1 cellular context compared by ENCODE assay signal in the genomic region with DNA sequence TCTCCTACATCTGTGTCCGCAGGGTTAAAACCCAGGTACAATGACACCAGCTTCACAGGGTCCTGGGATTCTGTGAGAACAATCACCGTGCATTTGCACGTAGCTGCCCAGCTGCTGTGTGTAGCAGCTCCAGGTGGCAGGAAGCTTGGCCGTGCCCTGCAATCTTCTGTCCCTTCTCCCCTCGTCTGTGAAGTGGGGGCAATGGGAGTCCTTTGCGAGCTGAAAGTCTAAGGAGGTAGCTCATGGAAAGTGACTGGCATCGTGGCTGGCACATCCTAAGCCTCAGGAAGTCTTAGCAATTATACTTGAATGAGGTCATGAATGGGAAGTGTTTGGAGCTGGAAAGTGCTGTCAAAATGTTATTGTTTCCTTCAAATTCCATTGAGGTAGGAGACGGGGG.
TF ChIP-seq lines count a peak whose summit lies in the region.

No MANE protein-coding gene starts in this region.

TF ChIP-seq in GM23338, 12 proteins besides CTCF, POLR2A, EP300 and RAD21 (continued from another document):
- TF ChIP-seq, protein P1, sequence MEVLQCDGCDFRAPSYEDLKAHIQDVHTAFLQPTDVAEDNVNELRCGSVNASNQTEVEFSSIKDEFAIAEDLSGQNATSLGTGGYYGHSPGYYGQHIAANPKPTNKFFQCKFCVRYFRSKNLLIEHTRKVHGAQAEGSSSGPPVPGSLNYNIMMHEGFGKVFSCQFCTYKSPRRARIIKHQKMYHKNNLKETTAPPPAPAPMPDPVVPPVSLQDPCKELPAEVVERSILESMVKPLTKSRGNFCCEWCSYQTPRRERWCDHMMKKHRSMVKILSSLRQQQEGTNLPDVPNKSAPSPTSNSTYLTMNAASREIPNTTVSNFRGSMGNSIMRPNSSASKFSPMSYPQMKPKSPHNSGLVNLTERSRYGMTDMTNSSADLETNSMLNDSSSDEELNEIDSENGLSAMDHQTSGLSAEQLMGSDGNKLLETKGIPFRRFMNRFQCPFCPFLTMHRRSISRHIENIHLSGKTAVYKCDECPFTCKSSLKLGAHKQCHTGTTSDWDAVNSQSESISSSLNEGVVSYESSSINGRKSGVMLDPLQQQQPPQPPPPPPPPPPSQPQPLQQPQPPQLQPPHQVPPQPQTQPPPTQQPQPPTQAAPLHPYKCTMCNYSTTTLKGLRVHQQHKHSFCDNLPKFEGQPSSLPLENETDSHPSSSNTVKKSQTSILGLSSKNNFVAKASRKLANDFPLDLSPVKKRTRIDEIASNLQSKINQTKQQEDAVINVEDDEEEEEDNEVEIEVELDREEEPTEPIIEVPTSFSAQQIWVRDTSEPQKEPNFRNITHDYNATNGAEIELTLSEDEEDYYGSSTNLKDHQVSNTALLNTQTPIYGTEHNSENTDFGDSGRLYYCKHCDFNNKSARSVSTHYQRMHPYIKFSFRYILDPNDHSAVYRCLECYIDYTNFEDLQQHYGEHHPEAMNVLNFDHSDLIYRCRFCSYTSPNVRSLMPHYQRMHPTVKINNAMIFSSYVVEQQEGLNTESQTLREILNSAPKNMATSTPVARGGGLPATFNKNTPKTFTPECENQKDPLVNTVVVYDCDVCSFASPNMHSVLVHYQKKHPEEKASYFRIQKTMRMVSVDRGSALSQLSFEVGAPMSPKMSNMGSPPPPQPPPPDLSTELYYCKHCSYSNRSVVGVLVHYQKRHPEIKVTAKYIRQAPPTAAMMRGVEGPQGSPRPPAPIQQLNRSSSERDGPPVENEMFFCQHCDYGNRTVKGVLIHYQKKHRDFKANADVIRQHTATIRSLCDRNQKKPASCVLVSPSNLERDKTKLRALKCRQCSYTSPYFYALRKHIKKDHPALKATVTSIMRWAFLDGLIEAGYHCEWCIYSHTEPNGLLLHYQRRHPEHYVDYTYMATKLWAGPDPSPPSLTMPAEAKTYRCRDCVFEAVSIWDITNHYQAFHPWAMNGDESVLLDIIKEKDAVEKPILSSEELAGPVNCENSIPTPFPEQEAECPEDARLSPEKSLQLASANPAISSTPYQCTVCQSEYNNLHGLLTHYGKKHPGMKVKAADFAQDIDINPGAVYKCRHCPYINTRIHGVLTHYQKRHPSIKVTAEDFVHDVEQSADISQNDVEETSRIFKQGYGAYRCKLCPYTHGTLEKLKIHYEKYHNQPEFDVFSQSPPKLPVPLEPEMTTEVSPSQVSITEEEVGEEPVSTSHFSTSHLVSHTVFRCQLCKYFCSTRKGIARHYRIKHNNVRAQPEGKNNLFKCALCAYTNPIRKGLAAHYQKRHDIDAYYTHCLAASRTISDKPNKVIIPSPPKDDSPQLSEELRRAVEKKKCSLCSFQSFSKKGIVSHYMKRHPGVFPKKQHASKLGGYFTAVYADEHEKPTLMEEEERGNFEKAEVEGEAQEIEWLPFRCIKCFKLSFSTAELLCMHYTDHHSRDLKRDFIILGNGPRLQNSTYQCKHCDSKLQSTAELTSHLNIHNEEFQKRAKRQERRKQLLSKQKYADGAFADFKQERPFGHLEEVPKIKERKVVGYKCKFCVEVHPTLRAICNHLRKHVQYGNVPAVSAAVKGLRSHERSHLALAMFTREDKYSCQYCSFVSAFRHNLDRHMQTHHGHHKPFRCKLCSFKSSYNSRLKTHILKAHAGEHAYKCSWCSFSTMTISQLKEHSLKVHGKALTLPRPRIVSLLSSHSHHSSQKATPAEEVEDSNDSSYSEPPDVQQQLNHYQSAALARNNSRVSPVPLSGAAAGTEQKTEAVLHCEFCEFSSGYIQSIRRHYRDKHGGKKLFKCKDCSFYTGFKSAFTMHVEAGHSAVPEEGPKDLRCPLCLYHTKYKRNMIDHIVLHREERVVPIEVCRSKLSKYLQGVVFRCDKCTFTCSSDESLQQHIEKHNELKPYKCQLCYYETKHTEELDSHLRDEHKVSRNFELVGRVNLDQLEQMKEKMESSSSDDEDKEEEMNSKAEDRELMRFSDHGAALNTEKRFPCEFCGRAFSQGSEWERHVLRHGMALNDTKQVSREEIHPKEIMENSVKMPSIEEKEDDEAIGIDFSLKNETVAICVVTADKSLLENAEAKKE (CRISPR knock-in tag; IDR thresholded peaks at IDR 0.05), result no peak
- no peak for TF ChIP-seq NANOG (IDR thresholded peaks at IDR 0.05; ENCODE audit: borderline replicate concordance)
